Comparison of ENCODE assay signal across 16 cellular contexts in genomic region chr7:99122762-99123161, GRCh38. TPM values are rescaled to one million over a fixed set of nuclear protein-coding genes. Genes with fewer than 3 reads are reported as not detected.
DNase-seq lines count a peak whose midpoint lies in the region; ATAC-seq and TF ChIP-seq lines count a peak whose summit lies in the region.
"Had no signal": no experiment of that assay in that cellular context is flagged by ENCODE, and none has a peak within 500 bp of the region (broad histone marks: within the 10 kb centered on the region; RNA-seq: fewer than 3 reads in every experiment).

No MANE protein-coding gene starts in this region.

- H3K4me3 ChIP-seq in ACC112 (ENCODE audit: low read depth, low read length) (no peak overlapping the region), ascending aorta (no peak overlapping the region), right lobe of liver (no peak overlapping the region), suprapubic skin (no peak overlapping the region)
- H3K4me3 ChIP-seq: GM12878 had no signal

- peak; percentile 6 to 57 (median 50) for ATAC-seq in right lobe of liver
- ATAC-seq: GM12878, Panc1 had no signal

- in situ Hi-C loops in GM13977 (cut with MboI; ENCODE audit: low pct_unique_long_range_greater_than_20kb, low sequenced_read_pairs, unreplicated experiment), result no loop called here

- H3K4me1 ChIP-seq in ACC112 (ENCODE audit: control insufficient read depth, insufficient read depth, low read length, unreplicated experiment) (peaks cover 45% of the 10 kb centered on the region), ascending aorta (peaks cover 30 to 59% of the 10 kb centered on the region in 2 donors), right lobe of liver (peaks cover 0 to 51% (median 16%) of the 10 kb centered on the region in 4 donors), suprapubic skin (peaks cover 81% of the 10 kb centered on the region)

- TF ChIP-seq EP300 in suprapubic skin (IDR thresholded peaks at IDR 0.05), result no peak

- H3K79me2 ChIP-seq in ACC112 (ENCODE audit: control insufficient read depth, insufficient read depth, low read length, unreplicated experiment), result peaks cover 81% of the 10 kb centered on the region

- H3K9me3 ChIP-seq in ascending aorta (no peaks in the 10 kb centered on the region), right lobe of liver (no peaks in the 10 kb centered on the region), suprapubic skin (no peaks in the 10 kb centered on the region)

- TF ChIP-seq CTCF in ascending aorta (IDR thresholded peaks at IDR 0.05), result no peak
- no peak for TF ChIP-seq CTCF in right lobe of liver (IDR thresholded peaks at IDR 0.05)
- no peak for TF ChIP-seq CTCF in suprapubic skin (IDR thresholded peaks at IDR 0.05)
- no peak for TF ChIP-seq CTCF in GM13977 (IDR thresholded peaks at IDR 0.05; ENCODE audit: extremely low read depth, insufficient read depth, missing control alignments)

- no peaks in the 10 kb centered on the region for H3K27me3 ChIP-seq in ACC112 (ENCODE audit: insufficient read depth, low read length)
- no peaks in the 10 kb centered on the region for H3K27me3 ChIP-seq in ascending aorta
- no peaks in the 10 kb centered on the region for H3K27me3 ChIP-seq in right lobe of liver
- H3K27me3 ChIP-seq in suprapubic skin, result no peaks in the 10 kb centered on the region

- 36% methylated on average over 6 of the region's 6 CpGs for WGBS in right lobe of liver (ENCODE audit: insufficient coverage, low coverage, low lambda C conversion rate, missing lambda C conversion rate)
- 88% methylated on average over 6 of the region's 6 CpGs for WGBS in suprapubic skin

- intact Hi-C loops in ascending aorta (cut with DNase I) (loop anchor here (5.0 kb wide), 1 partner anchor 80 kb away; no protein-coding TSS in a partner anchor), right lobe of liver (cut with DNase I) (no loop called here)

- no peak overlapping the region for H2AFZ ChIP-seq in ACC112 (ENCODE audit: low read length, unreplicated experiment)

- H3K36me3 ChIP-seq in ACC112 (ENCODE audit: insufficient read depth, low read length) (peaks cover 11% of the 10 kb centered on the region), ascending aorta (no peaks in the 10 kb centered on the region), right lobe of liver (no peaks in the 10 kb centered on the region), suprapubic skin (no peaks in the 10 kb centered on the region)

- H3K27ac ChIP-seq in ACC112 (ENCODE audit: low read depth, low read length), result peak overlapping the region; percentile 83
- peak overlapping the region; percentile 77 to 89 for H3K27ac ChIP-seq in ascending aorta
- peak overlapping the region in 2 of 3 donors; percentile 47 to 50 for H3K27ac ChIP-seq in right lobe of liver
- peak overlapping the region; percentile 73 for H3K27ac ChIP-seq in suprapubic skin

- no peak for TF ChIP-seq POLR2A in right lobe of liver (IDR thresholded peaks at IDR 0.05)
- TF ChIP-seq POLR2A in suprapubic skin (IDR thresholded peaks at IDR 0.05), result no peak

- DNase-seq in ascending aorta (ENCODE audit: low spot score in 2 of 2), result no peak
- no peak for DNase-seq in right lobe of liver
- DNase-seq in suprapubic skin (ENCODE audit: low spot score in 2 of 2), result no peak
- no peak for DNase-seq in NCI-H524 treated with DMSO at 0.1 percent for 48 hours (lab: John Stamatoyannopoulos, UW)
- DNase-seq in GM13977 (ENCODE audit: low spot score), result no peak
- no peak for DNase-seq in stimulated activated CD4-positive, alpha-beta T cell treated with anti-CD3 and anti-CD28 coated beads, Interleukin-4, amount 100 ng/mL, for 24 hours
- DNase-seq in NCI-H446 treated with DMSO at 0.1 percent for 48 hours (lab: John Stamatoyannopoulos, UW), result no peak
- DNase-seq: Calu3; CD4-positive, alpha-beta T cell; NCI-H1436; NCI-H226; NCI-H748 treated with DMSO at 0.1 percent for 48 hours; SHP77 had no signal

RNA-seq across cellular contexts. Expression of gene SMURF1, which starts 21.1 kb away (rescaled TPM):
- total RNA-seq in ascending aorta (26.5 TPM), right lobe of liver (10 to 100 TPM in 4 of 6 experiments, 1 to 10 TPM in 2; 8.8 to 14.1 (median 10.9) TPM), suprapubic skin (10 to 100 TPM; 26.9 to 74.9 (median 30.2) TPM)
